Comparison of ENCODE assay signal across 20 cellular contexts in the genomic region with DNA sequence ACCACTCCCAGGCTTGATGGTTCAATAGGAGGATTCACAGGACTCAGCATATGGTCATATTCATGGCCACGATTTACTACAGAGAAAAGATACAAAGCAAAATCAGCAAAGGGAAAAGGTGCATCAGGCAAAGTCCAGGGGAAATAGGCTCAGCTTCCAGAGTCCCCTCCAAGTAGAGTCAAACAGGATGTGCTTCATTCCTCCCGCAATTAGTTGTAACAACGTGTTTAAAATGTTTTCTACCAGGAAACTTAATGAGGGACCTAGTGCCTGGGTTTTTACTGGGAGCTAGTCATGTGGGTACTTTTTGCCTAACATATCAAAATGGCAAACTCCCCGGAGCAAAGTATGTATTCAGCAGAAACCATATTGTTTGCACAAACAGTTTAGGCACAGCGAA. TPM values are rescaled to one million over a fixed set of nuclear protein-coding genes. Genes with fewer than 3 reads are reported as not detected.
DNase-seq lines count a peak whose midpoint lies in the region; ATAC-seq and TF ChIP-seq lines count a peak whose summit lies in the region.
"Had no signal": no experiment of that assay in that cellular context is flagged by ENCODE, and none has a peak within 500 bp of the region (broad histone marks: within the 10 kb centered on the region; RNA-seq: fewer than 3 reads in every experiment).

No MANE protein-coding gene starts in this region.

- H3K27me3 Mint-ChIP-seq in activated CD4-positive, alpha-beta T cell treated with anti-CD3 and anti-CD28 coated beads for 36 hours = no peaks in the 10 kb centered on the region
- H3K27me3 Mint-ChIP-seq in activated T-helper 2 cell treated with anti-CD3 and anti-CD28 coated beads, Interferon-gamma antibody, Interleukin-2, Interleukin-4, amounts not matched to agents 10 μg/mL and 5 μg/mL and 100 μg/mL, durations not matched to agents 14 hours and 24 hours and 36 hours (ENCODE audit: low read depth) = no peaks in the 10 kb centered on the region
- no peaks in the 10 kb centered on the region for H3K27me3 Mint-ChIP-seq in memory B cell
- H3K27me3 Mint-ChIP-seq: B cell; CD4-positive, CD25-positive, alpha-beta regulatory T cell had no signal

- H3K27me3 ChIP-seq in breast epithelium = no peaks in the 10 kb centered on the region
- H3K27me3 ChIP-seq: BLaER1 had no signal

- TF ChIP-seq POLR2A in breast epithelium (IDR thresholded peaks at IDR 0.05) = no peak

- no peaks in the 10 kb centered on the region for H3K9me3 Mint-ChIP-seq in activated CD4-positive, alpha-beta T cell treated with anti-CD3 and anti-CD28 coated beads for 36 hours (ENCODE audit: low read depth)
- no peaks in the 10 kb centered on the region for H3K9me3 Mint-ChIP-seq in activated T-helper 2 cell treated with anti-CD3 and anti-CD28 coated beads, Interferon-gamma antibody, Interleukin-2, Interleukin-4, amounts not matched to agents 10 μg/mL and 5 μg/mL and 100 μg/mL, durations not matched to agents 14 hours and 24 hours and 36 hours
- H3K9me3 Mint-ChIP-seq in memory B cell = no peaks in the 10 kb centered on the region
- H3K9me3 Mint-ChIP-seq: CD4-positive, CD25-positive, alpha-beta regulatory T cell; CD8-positive, alpha-beta T cell; HFFc6 had no signal

- no peak for ATAC-seq in activated CD4-positive, alpha-beta T cell treated with anti-CD3 and anti-CD28 coated beads for 36 hours
- no peak for ATAC-seq in memory B cell (ENCODE audit: low read depth)
- ATAC-seq: CD8-positive, alpha-beta T cell; GM12878 had no signal

- no peak overlapping the region for H3K4me3 ChIP-seq in breast epithelium
- H3K4me3 ChIP-seq: BLaER1, GM12878, HAP-1 had no signal

- H3K27ac Mint-ChIP-seq in activated CD4-positive, alpha-beta T cell treated with anti-CD3 and anti-CD28 coated beads for 36 hours = peak overlapping the region; percentile 16
- peak overlapping the region; percentile 62 for H3K27ac Mint-ChIP-seq in activated T-helper 2 cell treated with anti-CD3 and anti-CD28 coated beads, Interferon-gamma antibody, Interleukin-2, Interleukin-4, amounts not matched to agents 10 μg/mL and 5 μg/mL and 100 μg/mL, durations not matched to agents 14 hours and 24 hours and 36 hours
- peak overlapping the region; percentile 42 for H3K27ac Mint-ChIP-seq in memory B cell
- H3K27ac Mint-ChIP-seq: B cell; CD8-positive, alpha-beta T cell; HFFc6 had no signal

- intact Hi-C loops in activated CD4-positive, alpha-beta T cell treated with anti-CD3 and anti-CD28 coated beads for 36 hours (cut with DNase I, micrococcal nuclease) = no loop called here
- intact Hi-C loops in activated T-helper 2 cell treated with anti-CD3 and anti-CD28 coated beads, Interferon-gamma antibody, Interleukin-2, Interleukin-4, amounts not matched to agents 10 μg/mL and 5 μg/mL and 100 μg/mL, durations not matched to agents 14 hours and 24 hours and 36 hours (cut with micrococcal nuclease) = no loop called here
- intact Hi-C loops in breast epithelium (cut with DNase I; ENCODE audit: low total_unique reads) = no loop called here

- no peak overlapping the region for H3K4me3 Mint-ChIP-seq in activated CD4-positive, alpha-beta T cell treated with anti-CD3 and anti-CD28 coated beads for 36 hours
- H3K4me3 Mint-ChIP-seq in activated T-helper 2 cell treated with anti-CD3 and anti-CD28 coated beads, Interferon-gamma antibody, Interleukin-2, Interleukin-4, amounts not matched to agents 10 μg/mL and 5 μg/mL and 100 μg/mL, durations not matched to agents 14 hours and 24 hours and 36 hours (ENCODE audit: low read depth) = no peak overlapping the region
- no peak overlapping the region for H3K4me3 Mint-ChIP-seq in memory B cell
- H3K4me3 Mint-ChIP-seq: B cell; CD4-positive, CD25-positive, alpha-beta regulatory T cell; CD8-positive, alpha-beta T cell; HFFc6 had no signal

- no peak for DNase-seq in activated CD4-positive, alpha-beta T cell treated with anti-CD3 and anti-CD28 coated beads for 36 hours
- DNase-seq in activated CD4-positive, alpha-beta T cell treated with anti-CD3 and anti-CD28 coated beads, Interleukin-2, amount 50 U/mL, for 4 hours = no peak
- no peak for DNase-seq in activated T-helper 2 cell treated with anti-CD3 and anti-CD28 coated beads, Interferon-gamma antibody, Interleukin-2, Interleukin-4, amounts not matched to agents 10 μg/mL and 5 μg/mL and 100 μg/mL, durations not matched to agents 14 hours and 24 hours and 36 hours (ENCODE audit: low spot score)
- DNase-seq in memory B cell (ENCODE audit: low spot score in 2 of 2) (no peak), breast epithelium (ENCODE audit: low spot score in 2 of 2) (no peak), foreskin melanocyte (no peak), DMS79 (lab: John Stamatoyannopoulos, UW) (no peak)
- DNase-seq: Caco-2; CD4-positive, CD25-positive, alpha-beta regulatory T cell; CD8-positive, alpha-beta T cell; DMS153; EL; GDM1; GOT3; HFFc6 had no signal

- no peaks in the 10 kb centered on the region for H3K9me3 ChIP-seq in breast epithelium
- H3K9me3 ChIP-seq: BLaER1, Caco-2, HAP-1 had no signal

- H3K4me1 Mint-ChIP-seq in activated CD4-positive, alpha-beta T cell treated with anti-CD3 and anti-CD28 coated beads for 36 hours = peaks cover 16% of the 10 kb centered on the region
- H3K4me1 Mint-ChIP-seq in activated T-helper 2 cell treated with anti-CD3 and anti-CD28 coated beads, Interferon-gamma antibody, Interleukin-2, Interleukin-4, amounts not matched to agents 10 μg/mL and 5 μg/mL and 100 μg/mL, durations not matched to agents 14 hours and 24 hours and 36 hours (ENCODE audit: low read depth) = peaks cover 22% of the 10 kb centered on the region
- H3K4me1 Mint-ChIP-seq in memory B cell = peaks cover 10% of the 10 kb centered on the region

- no peak for TF ChIP-seq CTCF in breast epithelium (IDR thresholded peaks at IDR 0.05)

- CTCF ChIA-PET in activated CD4-positive, alpha-beta T cell treated with anti-CD3 and anti-CD28 coated beads for 36 hours (lab: Charles Lee) = interaction anchor here (0.9 to 1.4 kb wide), 3 partner anchors 58 to 121 kb away, joined by 3 to 4 read pairs (median 3); no protein-coding TSS in a partner anchor

- H3K27ac ChIP-seq in breast epithelium = no peak overlapping the region
- H3K27ac ChIP-seq: BLaER1, C4-2B had no signal

- H3K36me3 Mint-ChIP-seq in activated CD4-positive, alpha-beta T cell treated with anti-CD3 and anti-CD28 coated beads for 36 hours (ENCODE audit: low read depth) = peaks cover 10% of the 10 kb centered on the region
- peaks cover 39% of the 10 kb centered on the region for H3K36me3 Mint-ChIP-seq in activated T-helper 2 cell treated with anti-CD3 and anti-CD28 coated beads, Interferon-gamma antibody, Interleukin-2, Interleukin-4, amounts not matched to agents 10 μg/mL and 5 μg/mL and 100 μg/mL, durations not matched to agents 14 hours and 24 hours and 36 hours (ENCODE audit: low read depth)
- peaks cover 14% of the 10 kb centered on the region for H3K36me3 Mint-ChIP-seq in memory B cell

- H3K36me3 ChIP-seq in breast epithelium = no peaks in the 10 kb centered on the region

- POLR2A ChIA-PET in activated CD4-positive, alpha-beta T cell treated with anti-CD3 and anti-CD28 coated beads for 36 hours (lab: Charles Lee) = interaction anchor here (0.6 kb wide), 1 partner anchor 64 kb away, joined by 3 read pairs; no protein-coding TSS in a partner anchor

- H3K4me1 ChIP-seq in breast epithelium = no peaks in the 10 kb centered on the region
- H3K4me1 ChIP-seq: Caco-2, HAP-1 had no signal

RNA-seq across cellular contexts. Expression of a gene that starts 14.9 kb away (rescaled TPM):
- 100 to 1,000 TPM; 101 to 105 TPM for total RNA-seq in activated CD4-positive, alpha-beta T cell treated with anti-CD3 and anti-CD28 coated beads for 36 hours
- total RNA-seq in activated T-helper 2 cell treated with anti-CD3 and anti-CD28 coated beads, Interferon-gamma antibody, Interleukin-2, Interleukin-4, amounts not matched to agents 10 μg/mL and 5 μg/mL and 100 μg/mL, durations not matched to agents 14 hours and 24 hours and 36 hours = 191 and 202 TPM in 2 replicates
- total RNA-seq in breast epithelium = 10 to 100 TPM; 20.8 to 33.5 (median 32.1) TPM

RNA-seq across cellular contexts. Expression of a gene that starts 17.5 kb away (rescaled TPM):
- total RNA-seq in activated CD4-positive, alpha-beta T cell treated with anti-CD3 and anti-CD28 coated beads for 36 hours = 10 to 100 TPM; 14.7 to 15.2 TPM
- total RNA-seq in activated T-helper 2 cell treated with anti-CD3 and anti-CD28 coated beads, Interferon-gamma antibody, Interleukin-2, Interleukin-4, amounts not matched to agents 10 μg/mL and 5 μg/mL and 100 μg/mL, durations not matched to agents 14 hours and 24 hours and 36 hours = 17.4 and 19.6 TPM in 2 replicates
- total RNA-seq in breast epithelium = 10 to 100 TPM in 2 of 3 donors, 1 to 10 TPM in 1; 4.0 to 12.3 (median 10.8) TPM
